8 cellular contexts compared by ENCODE assay signal in the genomic region with DNA sequence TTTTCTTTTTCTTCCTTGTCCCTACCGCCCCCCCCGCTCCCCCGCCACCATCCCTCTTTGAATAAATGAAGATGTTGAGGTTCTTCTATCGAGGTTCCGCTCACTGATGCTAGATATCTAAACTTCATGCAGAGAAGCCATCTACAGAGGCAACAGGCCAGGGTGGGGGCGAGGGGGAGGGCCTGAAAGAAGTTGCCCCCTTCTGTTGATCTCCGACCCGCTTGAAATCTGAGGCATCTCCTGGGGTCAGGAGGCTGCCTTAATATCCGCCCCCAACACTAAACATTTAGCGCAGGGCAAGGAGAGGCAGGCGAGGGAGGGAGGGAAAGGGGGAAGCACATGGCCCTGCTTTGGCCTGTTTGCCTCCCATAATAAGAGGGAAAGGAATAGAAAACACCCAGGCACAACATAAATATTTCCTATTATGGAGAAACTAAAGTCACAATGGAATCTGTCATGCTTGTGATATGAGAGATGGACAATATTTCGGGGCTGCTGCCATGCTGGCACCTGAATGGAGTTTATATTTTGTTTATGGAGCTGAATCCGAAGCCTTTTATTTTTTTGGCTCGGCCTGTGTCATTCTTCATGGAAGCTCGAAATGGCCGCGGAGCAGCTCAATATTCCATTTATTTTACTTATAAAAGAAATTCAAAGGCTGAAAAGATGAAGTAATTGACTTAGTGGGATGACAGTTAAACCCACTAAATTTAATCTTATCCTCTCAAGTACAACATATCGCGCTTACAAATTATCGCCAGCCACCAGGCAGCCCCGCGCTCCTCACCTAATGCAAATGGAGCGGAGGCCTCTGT.
DNase-seq lines count a peak whose midpoint lies in the region; ATAC-seq, FAIRE-seq and TF ChIP-seq lines count a peak whose summit lies in the region.

No MANE protein-coding gene starts in this region.

- H3K9me1 ChIP-seq in endothelial cell of umbilical vein (replicated peaks; ENCODE audit: control insufficient read depth, extremely low read depth, insufficient read depth, low read length) = no peaks in the 10 kb centered on the region

- peak overlapping the region; percentile 95 for H3K4me3 Mint-ChIP-seq in CD4-positive, alpha-beta T cell
- peak overlapping the region; percentile 73 for H3K4me3 Mint-ChIP-seq in osteocyte (ENCODE audit: unreplicated experiment)

- TF ChIP-seq CTCF in CD4-positive, alpha-beta T cell (IDR thresholded peaks at IDR 0.05) = no peak
- TF ChIP-seq CTCF in endothelial cell of umbilical vein (IDR thresholded peaks at IDR 0.05; ENCODE audit: extremely low read depth in 1 of 2, insufficient read depth in 1 of 2, low read depth in 1 of 2, low read length in 2 of 2) (no peak), osteocyte (IDR thresholded peaks at IDR 0.05) (no peak), GM20000 (IDR thresholded peaks at IDR 0.05; ENCODE audit: extremely low read depth, missing control alignments) (no peak)

- intact Hi-C loops in CD4-positive, alpha-beta T cell (cut with DNase I, micrococcal nuclease) = loop anchor here in 1 of 2 experiments (5.0 to 10.0 kb wide), 7 partner anchors 82 to 1058 kb away; a partner anchor contains a TSS
- intact Hi-C loops in endothelial cell of umbilical vein (cut with micrococcal nuclease) = loop anchor here (5.0 kb wide), 1 partner anchor 548 kb away; no protein-coding TSS in a partner anchor

- H3K79me2 ChIP-seq in endothelial cell of umbilical vein (ENCODE audit: control insufficient read depth, insufficient read depth, low read length) = no peaks in the 10 kb centered on the region

- peaks cover 3% of the 10 kb centered on the region for H3K36me3 Mint-ChIP-seq in CD4-positive, alpha-beta T cell (ENCODE audit: low read depth)
- no peaks in the 10 kb centered on the region for H3K36me3 Mint-ChIP-seq in osteocyte (ENCODE audit: unreplicated experiment)

- H2AFZ ChIP-seq in endothelial cell of umbilical vein (ENCODE audit: low read depth, low read length) = peak overlapping the region; percentile 98

- no peak for ATAC-seq in CD4-positive, alpha-beta T cell (ENCODE audit: poor library complexity)

- peak; percentile 4 for FAIRE-seq in endothelial cell of umbilical vein (lab: Jason Lieb, UNC)

- H4K20me1 ChIP-seq in endothelial cell of umbilical vein (replicated peaks; ENCODE audit: control insufficient read depth, extremely low read depth, insufficient read depth, low read length) = no peaks in the 10 kb centered on the region

- H3K4me2 ChIP-seq in endothelial cell of umbilical vein (ENCODE audit: insufficient read depth, low read length) = peak overlapping the region; percentile 96

- H3K27me3 ChIP-seq in CD4-positive, alpha-beta T cell (ENCODE audit: control insufficient read depth, insufficient read depth, low read length) = no peaks in the 10 kb centered on the region
- H3K27me3 ChIP-seq in endothelial cell of umbilical vein (ENCODE audit: control insufficient read depth in 2 of 2, insufficient read depth in 2 of 2, low read length in 2 of 2) = no peaks in the 10 kb centered on the region

- BruUV-seq in endothelial cell of umbilical vein (replicated peaks; lab: Mats Ljungman, UMichigan) = no TSS peak

- CTCF ChIA-PET in CD4-positive, alpha-beta T cell (lab: Charles Lee) = no interaction called here
- CTCF ChIA-PET in endothelial cell of umbilical vein (lab: Charles Lee) = no interaction called here

- peak overlapping the region; percentile 98 for H3K27ac Mint-ChIP-seq in CD4-positive, alpha-beta T cell
- no peak overlapping the region for H3K27ac Mint-ChIP-seq in osteocyte (ENCODE audit: unreplicated experiment)

- H3K27ac ChIP-seq in CD4-positive, alpha-beta T cell (ENCODE audit: low read depth, low read length) = peak overlapping the region; percentile 70
- no peak overlapping the region for H3K27ac ChIP-seq in endothelial cell of umbilical vein (ENCODE audit: insufficient read depth, low read depth, low read length)

- no peaks in the 10 kb centered on the region for H3K9me3 Mint-ChIP-seq in CD4-positive, alpha-beta T cell
- no peaks in the 10 kb centered on the region for H3K9me3 Mint-ChIP-seq in osteocyte (ENCODE audit: unreplicated experiment)

- dilution Hi-C loops in endothelial cell of umbilical vein (cut with MboI; ENCODE audit: extremely low pct_ligation_motif_present, low sequenced_read_pairs) = no loop called here

- H3K4me1 ChIP-seq in endothelial cell of umbilical vein (ENCODE audit: control insufficient read depth, extremely low read depth, insufficient read depth, low read length) = peaks cover 6% of the 10 kb centered on the region

- no peak for TF ChIP-seq POLR2A in endothelial cell of umbilical vein (IDR thresholded peaks at IDR 0.05; ENCODE audit: low read depth, low read length)

- no peaks in the 10 kb centered on the region for H3K27me3 Mint-ChIP-seq in CD4-positive, alpha-beta T cell
- H3K27me3 Mint-ChIP-seq in osteocyte (ENCODE audit: unreplicated experiment) = peaks cover 16% of the 10 kb centered on the region

- POLR2A ChIA-PET in CD4-positive, alpha-beta T cell (lab: Charles Lee) = interaction anchor here (1.1 to 1.9 kb wide), 2 partner anchors 123 to 306 kb away, joined by 5 to 10 read pairs; no protein-coding TSS in a partner anchor
- POLR2A ChIA-PET in endothelial cell of umbilical vein (lab: Charles Lee) = no interaction called here

- H3K4me1 Mint-ChIP-seq in CD4-positive, alpha-beta T cell (ENCODE audit: low read depth) = peaks cover 24% of the 10 kb centered on the region
- peaks cover 4% of the 10 kb centered on the region for H3K4me1 Mint-ChIP-seq in osteocyte (ENCODE audit: unreplicated experiment)

- H3K9ac ChIP-seq in endothelial cell of umbilical vein (replicated peaks; ENCODE audit: extremely low read depth, insufficient read depth, low read length) = peak overlapping the region; percentile 78

- H3K4me3 ChIP-seq in endothelial cell of umbilical vein (replicated peaks in 1 of 3; ENCODE audit: insufficient read depth in 1 of 3, low read depth in 1 of 3, low read length in 3 of 3) = peak overlapping the region; percentile 52 to 89 (median 85)

- DNase-seq in CD4-positive, alpha-beta T cell = no peak
- DNase-seq in NCI-H82 treated with DMSO at 0.1 percent for 48 hours (lab: John Stamatoyannopoulos, UW; ENCODE audit: unreplicated experiment) = peak; percentile 86
- DNase-seq in endothelial cell of umbilical vein (ENCODE audit: low read depth, low spot score) = peak; percentile 44
- no peak for DNase-seq in osteocyte (ENCODE audit: extremely low spot score, unreplicated experiment)
- no peak for DNase-seq in GM20000 (ENCODE audit: low spot score)
- DNase-seq in activated gamma-delta T cell treated with Interleukin-2 at 50 U/mL for 16 hours = no peak
- no peak for DNase-seq in SKM-1 treated with dmso at 0.1 percent for 144 hours (lab: John Stamatoyannopoulos, UW; ENCODE audit: unreplicated experiment)
- no peak for DNase-seq in GF-D8 (lab: John Stamatoyannopoulos, UW)

- H3K9me3 ChIP-seq in CD4-positive, alpha-beta T cell (ENCODE audit: control insufficient read depth, low read length) = no peaks in the 10 kb centered on the region
- no peaks in the 10 kb centered on the region for H3K9me3 ChIP-seq in endothelial cell of umbilical vein (replicated peaks; ENCODE audit: control insufficient read depth, insufficient read depth, low read length)

- H3K36me3 ChIP-seq in endothelial cell of umbilical vein (ENCODE audit: control insufficient read depth in 2 of 2, extremely low read depth in 1 of 2, insufficient read depth in 2 of 2, low read length in 2 of 2) = no peaks in the 10 kb centered on the region

TF ChIP-seq in endothelial cell of umbilical vein, 7 proteins besides CTCF, POLR2A, EP300 and RAD21:
- TF ChIP-seq GATA2 (IDR thresholded peaks at IDR 0.05; ENCODE audit: insufficient read depth, insufficient read length, low read depth, low read length) (no peak), MYC (IDR thresholded peaks at IDR 0.05; ENCODE audit: low read depth, low read length) (no peak), POLR2AphosphoS5 (IDR thresholded peaks at IDR 0.05; ENCODE audit: insufficient read depth, low read depth, low read length) (no peak), FOS (IDR thresholded peaks at IDR 0.05; ENCODE audit: borderline replicate concordance, insufficient read depth, low read length) (no peak)

Comparison
In these comparisons a context has a peak if more than half of its experiments do, and no peak if none do; other contexts are left out.
1. DNase-seq: peak in NCI-H82 treated with DMSO at 0.1 percent for 48 hours (single experiment) and endothelial cell of umbilical vein (single experiment); none in CD4-positive, alpha-beta T cell (0 of 10), osteocyte (single experiment), GM20000 (single experiment), activated gamma-delta T cell treated with Interleukin-2 at 50 U/mL for 16 hours (single experiment), SKM-1 treated with dmso at 0.1 percent for 144 hours (single experiment) and GF-D8 (single experiment).